ENCODE assay signal across 29 cellular contexts in genomic region chr14:35631071-35631805, GRCh38.
DNase-seq lines count a peak whose midpoint lies in the region; ATAC-seq, FAIRE-seq and TF ChIP-seq lines count a peak whose summit lies in the region.
"Had no signal": no experiment of that assay in that cellular context is flagged by ENCODE, and none has a peak within 500 bp of the region (broad histone marks: within the 10 kb centered on the region; RNA-seq: fewer than 3 reads in every experiment).

No MANE protein-coding gene starts in this region.

- H3K9me3 ChIP-seq in HUES48 (ENCODE audit: control insufficient read depth, insufficient read depth, low read length): no peaks in the 10 kb centered on the region
- H3K9me3 ChIP-seq in kidney (ENCODE audit: control insufficient read depth in 1 of 2, low read length in 2 of 2): no peaks in the 10 kb centered on the region
- no peaks in the 10 kb centered on the region for H3K9me3 ChIP-seq in gastrocnemius medialis
- H3K9me3 ChIP-seq: ascending aorta; BLaER1 treated with 17β-estradiol and CSF1 and Interleukin-3, amounts not matched to agents 10 nM and 100 nM; Caco-2; heart left ventricle; neutrophil; Peyer's patch; upper lobe of left lung had no signal

- peak; percentile 81 for FAIRE-seq in D721Med (lab: Jason Lieb, UNC)
- FAIRE-seq in bronchial epithelial cell (lab: Jason Lieb, UNC): no peak
- FAIRE-seq in kidney (lab: Jason Lieb, UNC): peak; percentile 55

- H3K4me1 ChIP-seq in HUES48 (ENCODE audit: control insufficient read depth, insufficient read depth, low read length) (peaks cover 18% of the 10 kb centered on the region; the same call in 1 of the 2 replicates), kidney (ENCODE audit: control insufficient read depth in 1 of 2, insufficient read depth in 1 of 2, low read depth in 1 of 2, low read length in 2 of 2) (no peaks in the 10 kb centered on the region), gastrocnemius medialis (no peaks in the 10 kb centered on the region)
- H3K4me1 ChIP-seq: ascending aorta; BLaER1 treated with 17β-estradiol and CSF1 and Interleukin-3, amounts not matched to agents 10 nM and 100 nM; Caco-2; heart left ventricle; Peyer's patch; upper lobe of left lung had no signal

- H3K9ac ChIP-seq in HUES48 (ENCODE audit: low read depth, low read length) (no peak overlapping the region), kidney (ENCODE audit: low read length in 2 of 2) (no peak overlapping the region)
- H3K9ac ChIP-seq: BLaER1 treated with 17β-estradiol and CSF1 and Interleukin-3, amounts not matched to agents 10 nM and 100 nM; GM23248 had no signal

- H3K27me3 ChIP-seq in HUES48 (ENCODE audit: control insufficient read depth, insufficient read depth, low read length): no peaks in the 10 kb centered on the region
- no peaks in the 10 kb centered on the region for H3K27me3 ChIP-seq in bronchial epithelial cell (ENCODE audit: control insufficient read depth, insufficient read depth, low read length)
- no peaks in the 10 kb centered on the region for H3K27me3 ChIP-seq in gastrocnemius medialis
- H3K27me3 ChIP-seq: ascending aorta; BLaER1 treated with 17β-estradiol and CSF1 and Interleukin-3, amounts not matched to agents 10 nM and 100 nM; heart left ventricle; neutrophil; Peyer's patch; upper lobe of left lung had no signal

- H3K36me3 ChIP-seq in HUES48 (ENCODE audit: control insufficient read depth, insufficient read depth, low read length) (peaks cover 3% of the 10 kb centered on the region; the same call in 1 of the 2 replicates), bronchial epithelial cell (ENCODE audit: control insufficient read depth, insufficient read depth, low read length) (no peaks in the 10 kb centered on the region), kidney (ENCODE audit: control insufficient read depth in 1 of 2, insufficient read depth in 2 of 2, low read length in 2 of 2) (no peaks in the 10 kb centered on the region), gastrocnemius medialis (peaks cover 0 to 20% of the 10 kb centered on the region in 2 donors)
- H3K36me3 ChIP-seq: neutrophil had no signal

- H3K27ac ChIP-seq in HUES48 (ENCODE audit: low read depth, low read length) (peak overlapping the region; percentile 79), kidney (ENCODE audit: low read depth in 2 of 2, low read length in 2 of 2) (no peak overlapping the region), gastrocnemius medialis (no peak overlapping the region)
- H3K27ac ChIP-seq: ascending aorta; BLaER1 treated with 17β-estradiol and CSF1 and Interleukin-3, amounts not matched to agents 10 nM and 100 nM; coronary artery; GM23248; heart left ventricle; neutrophil; Peyer's patch; upper lobe of left lung had no signal

- ATAC-seq in GM18870 (IDR thresholded peaks at IDR 0.05; ENCODE audit: unreplicated experiment) (no peak), GM19397 (IDR thresholded peaks at IDR 0.05; ENCODE audit: unreplicated experiment) (no peak), gastrocnemius medialis (no peak)
- ATAC-seq: heart left ventricle; stimulated activated effector memory CD8-positive, alpha-beta T cell treated with anti-CD3 and anti-CD28 coated beads, Interleukin-12 subunit alpha, Interleukin-12 subunit beta, amount 100 ng/mL, for 72 hours had no signal

- DNase-seq in D721Med (ENCODE audit: insufficient read length, low spot score) (no peak), bronchial epithelial cell (ENCODE audit: low read depth) (peak; percentile 10), kidney (no peak), NCI-H2107 (lab: John Stamatoyannopoulos, UW) (no peak), gastrocnemius medialis (no peak)
- DNase-seq: activated CD4-positive, alpha-beta T cell treated with anti-CD3 and anti-CD28 coated beads, Interleukin-2, amount 10 ng/mL, durations not matched to agents 7 days and 5 days; activated naive CD8-positive, alpha-beta T cell treated with anti-CD3 and anti-CD28 coated beads for 36 hours; Caco-2; effector memory CD4-positive, alpha-beta T cell; GM23248; heart left ventricle; HFFc6; midbrain; naive B cell; NCI-H187; NCI-H526; Peyer's patch; SIG-M5; stimulated activated CD4-positive, alpha-beta T cell treated with anti-CD3 and anti-CD28 coated beads, Interleukin-15, amount 100 ng/mL, for 24 hours; T-helper 9 cell; upper lobe of left lung had no signal

- H3K4me3 ChIP-seq in HUES48 (ENCODE audit: low read depth, low read length): no peak overlapping the region
- H3K4me3 ChIP-seq in bronchial epithelial cell (ENCODE audit: low read depth, low read length): no peak overlapping the region
- no peak overlapping the region for H3K4me3 ChIP-seq in kidney (ENCODE audit: low read length in 2 of 2)
- H3K4me3 ChIP-seq in gastrocnemius medialis: no peak overlapping the region
- H3K4me3 ChIP-seq: ascending aorta; BLaER1 treated with 17β-estradiol and CSF1 and Interleukin-3, amounts not matched to agents 10 nM and 100 nM; coronary artery; GM23248; heart left ventricle; Peyer's patch; upper lobe of left lung had no signal

- in situ Hi-C loops in gastrocnemius medialis (cut with MboI; ENCODE audit: low sequenced_read_pairs in 4 of 4): no loop called here

- TF ChIP-seq POLR2A in gastrocnemius medialis (IDR thresholded peaks at IDR 0.05): no peak

- TF ChIP-seq CTCF in D721Med (IDR thresholded peaks at IDR 0.05; ENCODE audit: insufficient read depth, missing control alignments): no peak
- no peak for TF ChIP-seq CTCF in bronchial epithelial cell (IDR thresholded peaks at IDR 0.05; ENCODE audit: insufficient read depth, low read length, severe bottlenecking)
- no peak for TF ChIP-seq CTCF in kidney (IDR thresholded peaks at IDR 0.05; ENCODE audit: borderline replicate concordance, extremely low read depth, insufficient read depth)
- TF ChIP-seq CTCF in gastrocnemius medialis (IDR thresholded peaks at IDR 0.05 in 4 of 5, conservative IDR thresholded peaks at IDR 0.05 in 1 of 5): no peak

- intact Hi-C loops in kidney (cut with DNase I) (no loop called here), gastrocnemius medialis (cut with DNase I; ENCODE audit: low total_unique reads) (no loop called here)
